Comparison of ENCODE assay signal across 8 cellular contexts in the genomic region with DNA sequence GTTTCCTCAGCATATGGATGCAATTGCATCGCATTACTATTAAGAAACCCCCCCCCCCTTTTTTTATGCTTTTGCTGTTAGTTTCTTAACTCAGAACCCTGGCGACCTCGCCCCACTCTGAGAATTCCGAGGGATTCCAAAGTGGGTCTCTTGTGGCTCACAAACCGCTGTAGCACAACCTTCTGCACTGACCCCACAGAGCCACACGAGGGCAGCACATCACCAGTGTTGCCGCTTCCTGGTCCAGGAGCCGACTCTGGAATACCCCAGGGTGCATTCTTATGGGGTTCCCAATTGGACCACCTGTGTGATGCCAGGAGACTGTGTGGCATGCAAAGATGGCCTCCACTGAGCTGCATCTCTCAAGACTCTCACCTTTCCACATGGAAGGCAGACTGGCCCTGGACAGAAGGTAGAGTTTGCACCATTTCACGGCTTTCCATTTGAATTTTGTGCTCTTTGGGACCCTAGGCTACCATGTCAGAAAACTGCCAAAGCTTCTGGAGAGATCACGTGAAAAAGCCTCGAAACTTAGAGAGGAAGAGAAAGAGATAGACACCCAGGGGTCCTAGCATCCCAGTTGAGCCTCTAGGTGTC.
A peak's percentile ranks its signal among the peaks of the same experiment; 100 is the strongest.
DNase-seq lines count a peak whose midpoint lies in the region; ATAC-seq, FAIRE-seq and TF ChIP-seq lines count a peak whose summit lies in the region.

No MANE protein-coding gene starts in this region.

- no peak overlapping the region for H3K23ac ChIP-seq in trophoblast cell (ENCODE audit: low read length)

- no peak overlapping the region for H2AK5ac ChIP-seq in trophoblast cell (ENCODE audit: low read length)

- no peaks in the 10 kb centered on the region for H3K36me3 ChIP-seq in esophagus muscularis mucosa
- no peaks in the 10 kb centered on the region for H3K36me3 ChIP-seq in trophoblast cell (ENCODE audit: control insufficient read depth in 1 of 2, insufficient read depth in 2 of 2, low read length in 2 of 2)

- H3K27me3 Mint-ChIP-seq in CD14-positive monocyte (ENCODE audit: low read depth in 3 of 3), result peaks cover under 1 to 10% (median 7%) of the 10 kb centered on the region in 3 donors

- H4K91ac ChIP-seq in trophoblast cell (ENCODE audit: low read depth, low read length), result no peak overlapping the region

- H3K4me1 ChIP-seq in esophagus muscularis mucosa (no peaks in the 10 kb centered on the region), trophoblast cell (ENCODE audit: control insufficient read depth in 1 of 2, insufficient read depth in 2 of 2, low read length in 2 of 2) (no peaks in the 10 kb centered on the region)

- WGBS in esophagus muscularis mucosa, result 33% methylated on average over 11 of the region's 11 CpGs
- WGBS in trophoblast cell (ENCODE audit: extremely low coverage, insufficient coverage, insufficient read length), result no CpG with 5 or more reads among the region's 11 CpGs

- no peak overlapping the region for H3K4me3 ChIP-seq in esophagus muscularis mucosa
- no peak overlapping the region for H3K4me3 ChIP-seq in trophoblast cell (ENCODE audit: low read depth, low read length)

- H3K4me2 ChIP-seq in trophoblast cell (ENCODE audit: low read length), result no peak overlapping the region

- no peak for TF ChIP-seq POLR2A in esophagus muscularis mucosa (IDR thresholded peaks at IDR 0.05; ENCODE audit: low read depth)

- H3K9me3 Mint-ChIP-seq in CD14-positive monocyte, result peaks cover 0 to 2% (median 0%) of the 10 kb centered on the region in 7 donors

- DNase-seq in CD14-positive monocyte (ENCODE audit: low spot score) (no peak), GM19239 (ENCODE audit: insufficient read length, low spot score) (peak; percentile 26), OCI-M1 (lab: John Stamatoyannopoulos, UW) (peak; percentile 61), esophagus muscularis mucosa (ENCODE audit: extremely low spot score) (no peak), trophoblast cell (peak; percentile 9 to 58)
- no peak for DNase-seq in activated CD8-positive, alpha-beta memory T cell treated with anti-CD3 and anti-CD28 coated beads, Interleukin-2, amount 50 U/mL, for 4 hours

- FAIRE-seq in GM19239 (lab: Jason Lieb, UNC), result no peak

- H2BK5ac ChIP-seq in trophoblast cell (ENCODE audit: low read depth, low read length, poor library complexity), result no peak overlapping the region

- no peak overlapping the region for H4K12ac ChIP-seq in trophoblast cell (ENCODE audit: low read depth, low read length)

- H3K79me1 ChIP-seq in trophoblast cell (ENCODE audit: low read length), result no peaks in the 10 kb centered on the region

- H3K4ac ChIP-seq in trophoblast cell (ENCODE audit: low read depth, low read length), result no peak overlapping the region

- peaks cover 0 to 45% (median 3%) of the 10 kb centered on the region in 4 donors for H3K27me3 ChIP-seq in esophagus muscularis mucosa
- no peaks in the 10 kb centered on the region for H3K27me3 ChIP-seq in trophoblast cell (ENCODE audit: insufficient read depth, low read length)

- H3K14ac ChIP-seq in trophoblast cell (ENCODE audit: low read length), result no peak overlapping the region

- no peak overlapping the region for H4K8ac ChIP-seq in trophoblast cell (ENCODE audit: low read depth, low read length)

- no peaks in the 10 kb centered on the region for H3K4me1 Mint-ChIP-seq in CD14-positive monocyte

- TF ChIP-seq CTCF in CD14-positive monocyte (IDR thresholded peaks at IDR 0.05) (peak; percentile 73), esophagus muscularis mucosa (IDR thresholded peaks at IDR 0.05) (peak; percentile 17 to 53 (median 37))

- H3K36me3 Mint-ChIP-seq in CD14-positive monocyte, result no peaks in the 10 kb centered on the region

- intact Hi-C loops in CD14-positive monocyte (cut with micrococcal nuclease) (loop anchor here in 1 of 2 donors (2.0 kb wide), 1 partner anchor 25 kb away; no protein-coding TSS in a partner anchor), esophagus muscularis mucosa (cut with DNase I) (no loop called here)

- H3K9me3 ChIP-seq in esophagus muscularis mucosa (peaks cover 0 to 6% (median 1%) of the 10 kb centered on the region in 4 donors), trophoblast cell (ENCODE audit: insufficient read depth, low read depth, low read length) (peaks cover 1% of the 10 kb centered on the region)

- H3K27ac ChIP-seq in esophagus muscularis mucosa (replicated peaks in 1 of 4) (no peak overlapping the region), trophoblast cell (ENCODE audit: low read depth, low read length) (no peak overlapping the region)

- no peak overlapping the region for H2BK12ac ChIP-seq in trophoblast cell (ENCODE audit: low read length)

- H2AFZ ChIP-seq in trophoblast cell (ENCODE audit: insufficient read depth, low read length, poor library complexity), result no peak overlapping the region

- no peak overlapping the region for H3K27ac Mint-ChIP-seq in CD14-positive monocyte

- no peak overlapping the region for H2BK120ac ChIP-seq in trophoblast cell (ENCODE audit: insufficient read depth, low read length, poor library complexity)

- no peak for TF ChIP-seq EP300 in esophagus muscularis mucosa (IDR thresholded peaks at IDR 0.05)

- H3K79me2 ChIP-seq in trophoblast cell (ENCODE audit: control insufficient read depth, insufficient read depth, low read length, poor library complexity), result no peaks in the 10 kb centered on the region

- no peak overlapping the region for H3K4me3 Mint-ChIP-seq in CD14-positive monocyte

- no peak overlapping the region for H3K9ac ChIP-seq in trophoblast cell (ENCODE audit: low read length)

- no peak overlapping the region for H3K18ac ChIP-seq in trophoblast cell (ENCODE audit: low read length)

- ATAC-seq in HG03460 (IDR thresholded peaks at IDR 0.05; ENCODE audit: unreplicated experiment) (no peak), GM18511 (IDR thresholded peaks at IDR 0.05; ENCODE audit: unreplicated experiment) (no peak)

Comparison
In these comparisons a context has a peak if more than half of its experiments do, and no peak if none do; other contexts are left out.
1. DNase-seq: peak in GM19239 (single experiment), OCI-M1 (single experiment) and trophoblast cell (2 of 2); none in CD14-positive monocyte (single experiment), esophagus muscularis mucosa (single experiment) and activated CD8-positive, alpha-beta memory T cell treated with anti-CD3 and anti-CD28 coated beads, Interleukin-2, amount 50 U/mL, for 4 hours (single experiment).